In the genomic region with DNA sequence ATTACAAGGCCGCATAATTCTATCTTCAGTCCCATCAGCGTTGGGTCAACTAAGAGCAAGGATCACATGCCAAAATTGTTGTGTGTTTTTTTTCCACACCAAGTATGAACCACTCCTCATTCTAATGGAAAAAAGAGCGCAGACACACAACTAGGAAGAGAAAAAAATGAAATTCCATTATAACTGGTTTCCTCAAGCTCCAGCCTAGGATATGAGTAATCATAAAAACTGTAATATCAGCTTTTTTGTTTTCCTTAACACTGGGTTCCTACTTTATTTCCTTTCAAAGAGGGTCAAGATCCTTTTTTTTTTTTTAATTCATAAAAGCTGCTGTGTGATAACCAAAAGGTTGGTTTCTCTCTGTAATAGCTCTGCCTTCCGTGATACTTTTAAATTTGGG, we compare ENCODE assay signal across 1 cellular context.
TF ChIP-seq lines count a peak whose summit lies in the region.

No MANE protein-coding gene starts in this region.

TF ChIP-seq in HepG2, 621 proteins besides CTCF, POLR2A, EP300 and RAD21:
- TF ChIP-seq MAFF (IDR thresholded peaks at IDR 0.05; ENCODE audit: low read depth, low read length): peak; percentile 52; the same call in 1 of the 2 replicates
- TF ChIP-seq MAFK (conservative IDR thresholded peaks at IDR 0.05 in 1 of 2, IDR thresholded peaks at IDR 0.05 in 1 of 2; ENCODE audit: low read length in 2 of 2): peak; percentile 32 to 56; a peak in 3 of 4 replicates
- TF ChIP-seq MYC (CRISPR knock-in tag; IDR thresholded peaks at IDR 0.05; ENCODE audit: borderline replicate concordance): no peak
